In the genomic region with DNA sequence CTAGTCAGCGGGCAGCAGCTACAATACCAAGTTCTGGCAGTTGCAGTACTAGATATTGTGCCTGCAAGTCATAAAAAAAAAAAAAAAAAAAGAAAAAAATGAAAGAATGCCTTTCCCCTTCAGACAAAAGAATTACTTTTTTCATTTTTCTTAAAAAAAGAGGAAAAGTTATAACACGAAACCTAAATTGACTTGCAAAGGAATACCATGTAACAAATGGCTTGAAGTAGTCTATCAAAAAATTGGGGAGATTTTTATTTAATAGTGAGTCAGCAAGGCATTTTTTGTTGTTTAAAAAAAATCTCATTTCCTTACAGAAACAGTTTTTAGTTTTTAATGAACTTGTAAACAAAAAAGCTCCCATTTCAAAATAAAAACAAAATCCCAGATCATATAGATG, we compare ENCODE assay signal across 2 cellular contexts.
TF ChIP-seq lines count a peak whose summit lies in the region.

No MANE protein-coding gene starts in this region.

TF ChIP-seq in IMR-90, 13 proteins besides CTCF, POLR2A, EP300 and RAD21:
- TF ChIP-seq RFX5 (IDR thresholded peaks at IDR 0.05; ENCODE audit: low read depth, low read length) (no peak), NFE2L2 (IDR thresholded peaks at IDR 0.05; ENCODE audit: low read depth, low read length) (no peak), MAFK (IDR thresholded peaks at IDR 0.05; ENCODE audit: low read depth, low read length) (no peak), FOS (IDR thresholded peaks at IDR 0.05; ENCODE audit: low read depth, low read length) (no peak), BHLHE40 (IDR thresholded peaks at IDR 0.05; ENCODE audit: low read depth, low read length) (no peak), SMC3 (IDR thresholded peaks at IDR 0.05; ENCODE audit: low read depth, low read length) (no peak), MXI1 (IDR thresholded peaks at IDR 0.05; ENCODE audit: borderline replicate concordance, low read depth, low read length) (no peak), MAZ (IDR thresholded peaks at IDR 0.05; ENCODE audit: borderline replicate concordance, low read depth, low read length) (no peak), RCOR1 (IDR thresholded peaks at IDR 0.05; ENCODE audit: insufficient replicate concordance, low read length) (no peak), CEBPB (IDR thresholded peaks at IDR 0.05; ENCODE audit: low read depth, low read length) (no peak), CHD1 (IDR thresholded peaks at IDR 0.05; ENCODE audit: low read depth, low read length) (no peak)
- TF ChIP-seq, protein P1, sequence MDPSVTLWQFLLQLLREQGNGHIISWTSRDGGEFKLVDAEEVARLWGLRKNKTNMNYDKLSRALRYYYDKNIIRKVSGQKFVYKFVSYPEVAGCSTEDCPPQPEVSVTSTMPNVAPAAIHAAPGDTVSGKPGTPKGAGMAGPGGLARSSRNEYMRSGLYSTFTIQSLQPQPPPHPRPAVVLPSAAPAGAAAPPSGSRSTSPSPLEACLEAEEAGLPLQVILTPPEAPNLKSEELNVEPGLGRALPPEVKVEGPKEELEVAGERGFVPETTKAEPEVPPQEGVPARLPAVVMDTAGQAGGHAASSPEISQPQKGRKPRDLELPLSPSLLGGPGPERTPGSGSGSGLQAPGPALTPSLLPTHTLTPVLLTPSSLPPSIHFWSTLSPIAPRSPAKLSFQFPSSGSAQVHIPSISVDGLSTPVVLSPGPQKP (IDR thresholded peaks at IDR 0.05; ENCODE audit: borderline replicate concordance, low read depth, low read length): no peak
- TF ChIP-seq, protein P2, sequence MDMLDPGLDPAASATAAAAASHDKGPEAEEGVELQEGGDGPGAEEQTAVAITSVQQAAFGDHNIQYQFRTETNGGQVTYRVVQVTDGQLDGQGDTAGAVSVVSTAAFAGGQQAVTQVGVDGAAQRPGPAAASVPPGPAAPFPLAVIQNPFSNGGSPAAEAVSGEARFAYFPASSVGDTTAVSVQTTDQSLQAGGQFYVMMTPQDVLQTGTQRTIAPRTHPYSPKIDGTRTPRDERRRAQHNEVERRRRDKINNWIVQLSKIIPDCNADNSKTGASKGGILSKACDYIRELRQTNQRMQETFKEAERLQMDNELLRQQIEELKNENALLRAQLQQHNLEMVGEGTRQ (IDR thresholded peaks at IDR 0.05; ENCODE audit: low read depth, low read length): no peak

TF ChIP-seq in SK-N-SH, 30 proteins besides CTCF, POLR2A, EP300 and RAD21:
- no peak for TF ChIP-seq FOXJ3 (CRISPR knock-in tag; IDR thresholded peaks at IDR 0.05)
- TF ChIP-seq FOXM1 (IDR thresholded peaks at IDR 0.05; ENCODE audit: low read depth): no peak
- no peak for TF ChIP-seq GABPA (IDR thresholded peaks at IDR 0.05; ENCODE audit: low read depth)
- TF ChIP-seq, protein P3, sequence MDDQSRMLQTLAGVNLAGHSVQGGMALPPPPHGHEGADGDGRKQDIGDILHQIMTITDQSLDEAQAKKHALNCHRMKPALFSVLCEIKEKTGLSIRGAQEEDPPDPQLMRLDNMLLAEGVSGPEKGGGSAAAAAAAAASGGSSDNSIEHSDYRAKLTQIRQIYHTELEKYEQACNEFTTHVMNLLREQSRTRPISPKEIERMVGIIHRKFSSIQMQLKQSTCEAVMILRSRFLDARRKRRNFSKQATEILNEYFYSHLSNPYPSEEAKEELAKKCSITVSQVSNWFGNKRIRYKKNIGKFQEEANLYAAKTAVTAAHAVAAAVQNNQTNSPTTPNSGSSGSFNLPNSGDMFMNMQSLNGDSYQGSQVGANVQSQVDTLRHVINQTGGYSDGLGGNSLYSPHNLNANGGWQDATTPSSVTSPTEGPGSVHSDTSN (IDR thresholded peaks at IDR 0.05): no peak
- TF ChIP-seq, protein P4, sequence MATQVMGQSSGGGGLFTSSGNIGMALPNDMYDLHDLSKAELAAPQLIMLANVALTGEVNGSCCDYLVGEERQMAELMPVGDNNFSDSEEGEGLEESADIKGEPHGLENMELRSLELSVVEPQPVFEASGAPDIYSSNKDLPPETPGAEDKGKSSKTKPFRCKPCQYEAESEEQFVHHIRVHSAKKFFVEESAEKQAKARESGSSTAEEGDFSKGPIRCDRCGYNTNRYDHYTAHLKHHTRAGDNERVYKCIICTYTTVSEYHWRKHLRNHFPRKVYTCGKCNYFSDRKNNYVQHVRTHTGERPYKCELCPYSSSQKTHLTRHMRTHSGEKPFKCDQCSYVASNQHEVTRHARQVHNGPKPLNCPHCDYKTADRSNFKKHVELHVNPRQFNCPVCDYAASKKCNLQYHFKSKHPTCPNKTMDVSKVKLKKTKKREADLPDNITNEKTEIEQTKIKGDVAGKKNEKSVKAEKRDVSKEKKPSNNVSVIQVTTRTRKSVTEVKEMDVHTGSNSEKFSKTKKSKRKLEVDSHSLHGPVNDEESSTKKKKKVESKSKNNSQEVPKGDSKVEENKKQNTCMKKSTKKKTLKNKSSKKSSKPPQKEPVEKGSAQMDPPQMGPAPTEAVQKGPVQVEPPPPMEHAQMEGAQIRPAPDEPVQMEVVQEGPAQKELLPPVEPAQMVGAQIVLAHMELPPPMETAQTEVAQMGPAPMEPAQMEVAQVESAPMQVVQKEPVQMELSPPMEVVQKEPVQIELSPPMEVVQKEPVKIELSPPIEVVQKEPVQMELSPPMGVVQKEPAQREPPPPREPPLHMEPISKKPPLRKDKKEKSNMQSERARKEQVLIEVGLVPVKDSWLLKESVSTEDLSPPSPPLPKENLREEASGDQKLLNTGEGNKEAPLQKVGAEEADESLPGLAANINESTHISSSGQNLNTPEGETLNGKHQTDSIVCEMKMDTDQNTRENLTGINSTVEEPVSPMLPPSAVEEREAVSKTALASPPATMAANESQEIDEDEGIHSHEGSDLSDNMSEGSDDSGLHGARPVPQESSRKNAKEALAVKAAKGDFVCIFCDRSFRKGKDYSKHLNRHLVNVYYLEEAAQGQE (IDR thresholded peaks at IDR 0.05; ENCODE audit: low read depth, low read length): no peak
- TF ChIP-seq TAF1 (IDR thresholded peaks at IDR 0.05; ENCODE audit: borderline replicate concordance, low read depth, low read length): no peak
- TF ChIP-seq, protein P5, sequence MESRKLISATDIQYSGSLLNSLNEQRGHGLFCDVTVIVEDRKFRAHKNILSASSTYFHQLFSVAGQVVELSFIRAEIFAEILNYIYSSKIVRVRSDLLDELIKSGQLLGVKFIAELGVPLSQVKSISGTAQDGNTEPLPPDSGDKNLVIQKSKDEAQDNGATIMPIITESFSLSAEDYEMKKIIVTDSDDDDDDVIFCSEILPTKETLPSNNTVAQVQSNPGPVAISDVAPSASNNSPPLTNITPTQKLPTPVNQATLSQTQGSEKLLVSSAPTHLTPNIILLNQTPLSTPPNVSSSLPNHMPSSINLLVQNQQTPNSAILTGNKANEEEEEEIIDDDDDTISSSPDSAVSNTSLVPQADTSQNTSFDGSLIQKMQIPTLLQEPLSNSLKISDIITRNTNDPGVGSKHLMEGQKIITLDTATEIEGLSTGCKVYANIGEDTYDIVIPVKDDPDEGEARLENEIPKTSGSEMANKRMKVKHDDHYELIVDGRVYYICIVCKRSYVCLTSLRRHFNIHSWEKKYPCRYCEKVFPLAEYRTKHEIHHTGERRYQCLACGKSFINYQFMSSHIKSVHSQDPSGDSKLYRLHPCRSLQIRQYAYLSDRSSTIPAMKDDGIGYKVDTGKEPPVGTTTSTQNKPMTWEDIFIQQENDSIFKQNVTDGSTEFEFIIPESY (IDR thresholded peaks at IDR 0.05; ENCODE audit: borderline replicate concordance, low read depth): no peak
- no peak for TF ChIP-seq RXRA (IDR thresholded peaks at IDR 0.05; ENCODE audit: borderline replicate concordance, low read depth)
- no peak for TF ChIP-seq TCF12 (IDR thresholded peaks at IDR 0.05)
- TF ChIP-seq, protein P6, sequence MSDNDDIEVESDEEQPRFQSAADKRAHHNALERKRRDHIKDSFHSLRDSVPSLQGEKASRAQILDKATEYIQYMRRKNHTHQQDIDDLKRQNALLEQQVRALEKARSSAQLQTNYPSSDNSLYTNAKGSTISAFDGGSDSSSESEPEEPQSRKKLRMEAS (IDR thresholded peaks at IDR 0.05; ENCODE audit: low read depth): no peak
- no peak for TF ChIP-seq SIN3A (IDR thresholded peaks at IDR 0.05; ENCODE audit: borderline replicate concordance, low read depth, low read length)
- TF ChIP-seq SMC3 (IDR thresholded peaks at IDR 0.05; ENCODE audit: low read depth, low read length): no peak
- TF ChIP-seq, protein P2 (IDR thresholded peaks at IDR 0.05; ENCODE audit: borderline replicate concordance, low read depth, low read length): no peak
- TF ChIP-seq RCOR1 (IDR thresholded peaks at IDR 0.05; ENCODE audit: low read length): no peak
- TF ChIP-seq, protein P7, sequence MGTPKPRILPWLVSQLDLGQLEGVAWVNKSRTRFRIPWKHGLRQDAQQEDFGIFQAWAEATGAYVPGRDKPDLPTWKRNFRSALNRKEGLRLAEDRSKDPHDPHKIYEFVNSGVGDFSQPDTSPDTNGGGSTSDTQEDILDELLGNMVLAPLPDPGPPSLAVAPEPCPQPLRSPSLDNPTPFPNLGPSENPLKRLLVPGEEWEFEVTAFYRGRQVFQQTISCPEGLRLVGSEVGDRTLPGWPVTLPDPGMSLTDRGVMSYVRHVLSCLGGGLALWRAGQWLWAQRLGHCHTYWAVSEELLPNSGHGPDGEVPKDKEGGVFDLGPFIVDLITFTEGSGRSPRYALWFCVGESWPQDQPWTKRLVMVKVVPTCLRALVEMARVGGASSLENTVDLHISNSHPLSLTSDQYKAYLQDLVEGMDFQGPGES (IDR thresholded peaks at IDR 0.05; ENCODE audit: low read depth, low read length): no peak
TF ChIP-seq in SK-N-SH: peak in this region for 0.
